Comparison of ENCODE assay signal across 23 cellular contexts in genomic region chr5:174457141-174457678, GRCh38.
A peak's percentile ranks its signal among the peaks of the same experiment; 100 is the strongest.
DNase-seq lines count a peak whose midpoint lies in the region; ATAC-seq and TF ChIP-seq lines count a peak whose summit lies in the region.
"Had no signal": no experiment of that assay in that cellular context is flagged by ENCODE, and none has a peak within 500 bp of the region (broad histone marks: within the 10 kb centered on the region; RNA-seq: fewer than 3 reads in every experiment).

No MANE protein-coding gene starts in this region.

- H2BK12ac ChIP-seq in trophoblast cell (ENCODE audit: low read length) (peak overlapping the region; percentile 91), mesenchymal stem cell (ENCODE audit: low read length in 2 of 2) (no peak overlapping the region)

- no peaks in the 10 kb centered on the region for H3F3A ChIP-seq in GM23338 (replicated peaks; ENCODE audit: low read depth)

- H3K4me1 ChIP-seq in GM23338 (ENCODE audit: insufficient read depth) (peaks cover 12% of the 10 kb centered on the region), endodermal cell (ENCODE audit: control insufficient read depth, insufficient read depth, low read length) (no peaks in the 10 kb centered on the region), trophoblast cell (ENCODE audit: control insufficient read depth in 1 of 2, insufficient read depth in 2 of 2, low read length in 2 of 2) (peaks cover 24 to 45% of the 10 kb centered on the region in 2 experiments), mesenchymal stem cell (ENCODE audit: control insufficient read depth, insufficient read depth, low read depth, low read length) (no peaks in the 10 kb centered on the region)

- no peaks in the 10 kb centered on the region for H3K9me3 Mint-ChIP-seq in GM23338
- no peaks in the 10 kb centered on the region for H3K9me3 Mint-ChIP-seq in endodermal cell
- peaks cover 0 to 4% of the 10 kb centered on the region in 2 donors for H3K9me3 Mint-ChIP-seq in activated naive CD4-positive, alpha-beta T cell treated with anti-CD3 and anti-CD28 coated beads, Interleukin-2, amount 50 U/mL, for 72 hours

- 60 to 92% methylated on average over 1 to 5 of the region's 5 CpGs for WGBS in endodermal cell (ENCODE audit: insufficient coverage in 1 of 2, insufficient read length in 1 of 2), 2 experiments
- WGBS in trophoblast cell (ENCODE audit: extremely low coverage, insufficient coverage, insufficient read length), result no CpG with 5 or more reads among the region's 5 CpGs
- WGBS in mesenchymal stem cell, result 42% methylated on average over 5 of the region's 5 CpGs

- peak overlapping the region; percentile 93 for H2BK120ac ChIP-seq in trophoblast cell (ENCODE audit: insufficient read depth, low read length, poor library complexity)
- no peak overlapping the region for H2BK120ac ChIP-seq in mesenchymal stem cell (ENCODE audit: low read depth, low read length)

- 0 out of 2 replicates have a peak overlapping the region, but pooled peaks have one; percentile 19 for H3K27ac ChIP-seq in GM23338 (ENCODE audit: low read depth)
- H3K27ac ChIP-seq in endodermal cell (ENCODE audit: low read depth, low read length), result no peak overlapping the region
- no peak overlapping the region for H3K27ac ChIP-seq in trophoblast cell (ENCODE audit: low read depth, low read length)
- H3K27ac ChIP-seq in mesenchymal stem cell (ENCODE audit: low read length, poor library complexity, severe bottlenecking), result no peak overlapping the region
- H3K27ac ChIP-seq: KMS-11, SJSA1 had no signal

- H3K9me2 ChIP-seq in GM23338 (ENCODE audit: insufficient read depth), result no peaks in the 10 kb centered on the region

- H3K4me3 ChIP-seq in GM23338, result no peak overlapping the region
- no peak overlapping the region for H3K4me3 ChIP-seq in endodermal cell (ENCODE audit: low read length)
- no peak overlapping the region for H3K4me3 ChIP-seq in trophoblast cell (ENCODE audit: low read depth, low read length)
- H3K4me3 ChIP-seq in mesenchymal stem cell (ENCODE audit: insufficient read depth in 1 of 2, low read depth in 1 of 2, low read length in 2 of 2), result no peak overlapping the region
- H3K4me3 ChIP-seq: SJSA1 had no signal

- no peak overlapping the region for H2BK15ac ChIP-seq in mesenchymal stem cell (ENCODE audit: low read depth, poor library complexity, severe bottlenecking)

- H3K9ac ChIP-seq in endodermal cell (ENCODE audit: extremely low read depth, low read length, poor library complexity, severe bottlenecking), result no peak overlapping the region
- no peak overlapping the region for H3K9ac ChIP-seq in trophoblast cell (ENCODE audit: low read length)
- H3K9ac ChIP-seq in mesenchymal stem cell (ENCODE audit: low read length), result no peak overlapping the region
- H3K9ac ChIP-seq: KMS-11 had no signal

- H3K27me3 ChIP-seq in GM23338 (ENCODE audit: insufficient read depth), result no peaks in the 10 kb centered on the region
- H3K27me3 ChIP-seq in endodermal cell (ENCODE audit: control insufficient read depth, insufficient read depth, low read length, poor library complexity, severe bottlenecking), result no peaks in the 10 kb centered on the region
- no peaks in the 10 kb centered on the region for H3K27me3 ChIP-seq in trophoblast cell (ENCODE audit: insufficient read depth, low read length)
- peaks cover 0 to 16% of the 10 kb centered on the region in 2 experiments for H3K27me3 ChIP-seq in mesenchymal stem cell (ENCODE audit: control insufficient read depth in 1 of 2, insufficient read depth in 1 of 2, low read length in 2 of 2)
- H3K27me3 ChIP-seq: BE2C, SJSA1 had no signal

- no peaks in the 10 kb centered on the region for H3K79me2 ChIP-seq in GM23338 (replicated peaks; ENCODE audit: insufficient read depth)
- H3K79me2 ChIP-seq in trophoblast cell (ENCODE audit: control insufficient read depth, insufficient read depth, low read length, poor library complexity), result peaks cover 11% of the 10 kb centered on the region

- H3K9me3 ChIP-seq in endodermal cell (ENCODE audit: control insufficient read depth, low read length), result no peaks in the 10 kb centered on the region
- H3K9me3 ChIP-seq in trophoblast cell (ENCODE audit: insufficient read depth, low read depth, low read length), result no peaks in the 10 kb centered on the region
- no peaks in the 10 kb centered on the region for H3K9me3 ChIP-seq in mesenchymal stem cell (ENCODE audit: control insufficient read depth, low read length)
- H3K9me3 ChIP-seq: BE2C had no signal

- H3K4me3 Mint-ChIP-seq in GM23338 (no peak overlapping the region), endodermal cell (no peak overlapping the region)
- H3K4me3 Mint-ChIP-seq: CD14-positive monocyte, H9 had no signal

- peak overlapping the region; percentile 69 for H4K8ac ChIP-seq in trophoblast cell (ENCODE audit: low read depth, low read length)
- H4K8ac ChIP-seq in mesenchymal stem cell (ENCODE audit: low read length), result no peak overlapping the region

- no peaks in the 10 kb centered on the region for H3K27me3 Mint-ChIP-seq in GM23338 (ENCODE audit: insufficient read depth, low read depth, poor library complexity)
- peaks cover 3% of the 10 kb centered on the region for H3K27me3 Mint-ChIP-seq in endodermal cell (ENCODE audit: insufficient read depth)

- H3K4ac ChIP-seq in trophoblast cell (ENCODE audit: low read depth, low read length) (peak overlapping the region; percentile 90), mesenchymal stem cell (ENCODE audit: low read depth in 1 of 2, low read length in 2 of 2) (no peak overlapping the region)

- H3K18ac ChIP-seq in trophoblast cell (ENCODE audit: low read length) (peak overlapping the region; percentile 60), mesenchymal stem cell (ENCODE audit: low read depth in 1 of 2, low read length in 2 of 2) (no peak overlapping the region)

- H2AFZ ChIP-seq in GM23338 (no peak overlapping the region), trophoblast cell (ENCODE audit: insufficient read depth, low read length, poor library complexity) (no peak overlapping the region), mesenchymal stem cell (ENCODE audit: low read depth, low read length) (no peak overlapping the region)

- H3K36me3 ChIP-seq in GM23338 (ENCODE audit: insufficient read depth), result no peaks in the 10 kb centered on the region
- H3K36me3 ChIP-seq in endodermal cell (ENCODE audit: control insufficient read depth, insufficient read depth, low read length), result no peaks in the 10 kb centered on the region
- peaks cover 0 to 2% of the 10 kb centered on the region in 2 experiments for H3K36me3 ChIP-seq in trophoblast cell (ENCODE audit: control insufficient read depth in 1 of 2, insufficient read depth in 2 of 2, low read length in 2 of 2)
- no peaks in the 10 kb centered on the region for H3K36me3 ChIP-seq in mesenchymal stem cell (ENCODE audit: control insufficient read depth in 1 of 2, insufficient read depth in 2 of 2, low read depth in 1 of 2, low read length in 2 of 2)
- H3K36me3 ChIP-seq: BE2C, SJSA1 had no signal

- H3K36me3 Mint-ChIP-seq in GM23338 (ENCODE audit: low read depth), result no peaks in the 10 kb centered on the region
- H3K36me3 Mint-ChIP-seq in endodermal cell (ENCODE audit: low read depth), result no peaks in the 10 kb centered on the region
- no peaks in the 10 kb centered on the region for H3K36me3 Mint-ChIP-seq in activated naive CD4-positive, alpha-beta T cell treated with anti-CD3 and anti-CD28 coated beads, Interleukin-2, amount 50 U/mL, for 72 hours
- H3K36me3 Mint-ChIP-seq: CD14-positive monocyte had no signal

- DNase-seq in D341Med (ENCODE audit: low spot score) (peak; percentile 80), GM23338 (ENCODE audit: low spot score) (peak; percentile 6), endodermal cell (peak; percentile 70), trophoblast cell (peak in 1 of 2 donors; percentile 37), mesenchymal stem cell (no peak), NCI-H526 (lab: John Stamatoyannopoulos, UW) (no peak)
- no peak for DNase-seq in activated naive CD4-positive, alpha-beta T cell treated with anti-CD3 and anti-CD28 coated beads, Interleukin-2, amount 50 U/mL, for 72 hours (ENCODE audit: low spot score in 2 of 2)
- DNase-seq: ACHN; BE2C; Calu3; DMS53; H9; MM.1S; NCI-H1694; NCI-H2029 treated with DMSO at 0.1 percent for 48 hours; NCI-H446 treated with DMSO at 0.1 percent for 48 hours; NCI-H526 treated with DMSO at 0.1 percent for 48 hours; NK-92 treated with Interleukin-12 subunit alpha and Interleukin-12 subunit beta, amount 100 ng/mL, for 24 hours; Right ventricle myocardium superior; RPMI8226 had no signal

- H3K27ac Mint-ChIP-seq in GM23338 (no peak overlapping the region), endodermal cell (no peak overlapping the region)
- no peak overlapping the region for H3K27ac Mint-ChIP-seq in activated naive CD4-positive, alpha-beta T cell treated with anti-CD3 and anti-CD28 coated beads, Interleukin-2, amount 50 U/mL, for 72 hours
- H3K27ac Mint-ChIP-seq: CD14-positive monocyte, H9 had no signal

- no peaks in the 10 kb centered on the region for H4K20me1 ChIP-seq in GM23338 (replicated peaks; ENCODE audit: insufficient read depth)

- peaks cover 19% of the 10 kb centered on the region for H3K4me1 Mint-ChIP-seq in GM23338
- peaks cover 17% of the 10 kb centered on the region for H3K4me1 Mint-ChIP-seq in endodermal cell
- H3K4me1 Mint-ChIP-seq: CD14-positive monocyte had no signal

- H4K91ac ChIP-seq in trophoblast cell (ENCODE audit: low read depth, low read length) (peak overlapping the region; percentile 93), mesenchymal stem cell (ENCODE audit: low read length) (no peak overlapping the region)

- H3K23ac ChIP-seq in trophoblast cell (ENCODE audit: low read length) (no peak overlapping the region), mesenchymal stem cell (ENCODE audit: low read length in 2 of 2) (no peak overlapping the region)

- H2AK5ac ChIP-seq in trophoblast cell (ENCODE audit: low read length), result peak overlapping the region; percentile 94
- H2AK5ac ChIP-seq in mesenchymal stem cell (ENCODE audit: low read length, severe bottlenecking), result no peak overlapping the region

- peak overlapping the region; percentile 79 for H3K14ac ChIP-seq in trophoblast cell (ENCODE audit: low read length)
- no peak overlapping the region for H3K14ac ChIP-seq in mesenchymal stem cell (ENCODE audit: low read length in 2 of 2)

- H3K79me1 ChIP-seq in trophoblast cell (ENCODE audit: low read length), result peaks cover 53% of the 10 kb centered on the region
- no peaks in the 10 kb centered on the region for H3K79me1 ChIP-seq in mesenchymal stem cell (replicated peaks; ENCODE audit: low read length, poor library complexity, severe bottlenecking)

- H2BK5ac ChIP-seq in trophoblast cell (ENCODE audit: low read depth, low read length, poor library complexity) (peak overlapping the region; percentile 68), mesenchymal stem cell (ENCODE audit: low read depth, low read length, poor library complexity, severe bottlenecking) (no peak overlapping the region)

- no peak overlapping the region for H4K12ac ChIP-seq in trophoblast cell (ENCODE audit: low read depth, low read length)

- ATAC-seq in GM23338, result peak; percentile 53
- no peak for ATAC-seq in activated naive CD4-positive, alpha-beta T cell treated with anti-CD3 and anti-CD28 coated beads, Interleukin-2, amount 50 U/mL, for 72 hours

- H3K4me2 ChIP-seq in GM23338 (no peak overlapping the region), trophoblast cell (ENCODE audit: low read length) (no peak overlapping the region), mesenchymal stem cell (ENCODE audit: low read length, poor library complexity, severe bottlenecking) (no peak overlapping the region)
- H3K4me2 ChIP-seq: KMS-11 had no signal

- TF ChIP-seq CTCF in GM23338 (conservative IDR thresholded peaks at IDR 0.05; ENCODE audit: low read depth in 2 of 2), result no peak
- no peak for TF ChIP-seq CTCF in endodermal cell (conservative IDR thresholded peaks at IDR 0.05)

Comparison
In these comparisons a context has a peak if more than half of its experiments do, and no peak if none do; other contexts are left out.
1. DNase-seq: peak in D341Med (single experiment), GM23338 (single experiment) and endodermal cell (single experiment); none in mesenchymal stem cell (single experiment), NCI-H526 (0 of 2) and activated naive CD4-positive, alpha-beta T cell treated with anti-CD3 and anti-CD28 coated beads, Interleukin-2, amount 50 U/mL, for 72 hours (0 of 2).